ENCODE assay signal across 8 cellular contexts in genomic region chr11:83819936-83820549, GRCh38.
DNase-seq lines count a peak whose midpoint lies in the region; ATAC-seq and TF ChIP-seq lines count a peak whose summit lies in the region.

No MANE protein-coding gene starts in this region.

- H3K27ac ChIP-seq in CD4-positive, alpha-beta T cell (ENCODE audit: low read depth, low read length) = no peak overlapping the region
- H3K27ac ChIP-seq in hepatocyte = no peak overlapping the region
- H3K27ac ChIP-seq in thoracic aorta = no peak overlapping the region

- TF ChIP-seq CTCF in CD4-positive, alpha-beta T cell (IDR thresholded peaks at IDR 0.05) = peak; percentile 32
- peak; percentile 77 for TF ChIP-seq CTCF in hepatocyte (IDR thresholded peaks at IDR 0.05; ENCODE audit: poor library complexity)
- peak; percentile 43 for TF ChIP-seq CTCF in thoracic aorta (IDR thresholded peaks at IDR 0.05)

- CTCF ChIA-PET in CD4-positive, alpha-beta T cell (lab: Charles Lee) = interaction anchor here (1.4 kb wide), 1 partner anchor 953 kb away, joined by 5 read pairs; no protein-coding TSS in a partner anchor

- H4K20me1 ChIP-seq in hepatocyte (ENCODE audit: insufficient read depth, poor library complexity, severe bottlenecking) = no peaks in the 10 kb centered on the region

- POLR2A ChIA-PET in CD4-positive, alpha-beta T cell (lab: Charles Lee) = no interaction called here

- H3K36me3 Mint-ChIP-seq in CD4-positive, alpha-beta T cell (ENCODE audit: low read depth) = no peaks in the 10 kb centered on the region
- H3K36me3 Mint-ChIP-seq in immature natural killer cell = no peaks in the 10 kb centered on the region

- no peaks in the 10 kb centered on the region for H3K9me3 ChIP-seq in CD4-positive, alpha-beta T cell (ENCODE audit: control insufficient read depth, low read length)
- H3K9me3 ChIP-seq in hepatocyte (ENCODE audit: low read depth) (no peaks in the 10 kb centered on the region), thoracic aorta (no peaks in the 10 kb centered on the region)

- no peak overlapping the region for H3K27ac Mint-ChIP-seq in CD4-positive, alpha-beta T cell
- H3K27ac Mint-ChIP-seq in immature natural killer cell = no peak overlapping the region

- no peak for ATAC-seq in CD4-positive, alpha-beta T cell (ENCODE audit: poor library complexity)
- peak; percentile 57 for ATAC-seq in GM21825 (IDR thresholded peaks at IDR 0.05; ENCODE audit: unreplicated experiment)
- no peak for ATAC-seq in thoracic aorta (ENCODE audit: insufficient number of reproducible peaks, low FRiP score, low read depth)

- no peak overlapping the region for H3K4me3 Mint-ChIP-seq in CD4-positive, alpha-beta T cell
- H3K4me3 Mint-ChIP-seq in immature natural killer cell = no peak overlapping the region

- no peaks in the 10 kb centered on the region for H3K4me1 Mint-ChIP-seq in CD4-positive, alpha-beta T cell (ENCODE audit: low read depth)
- H3K4me1 Mint-ChIP-seq in immature natural killer cell = no peaks in the 10 kb centered on the region

- H3K27me3 ChIP-seq in CD4-positive, alpha-beta T cell (ENCODE audit: control insufficient read depth, insufficient read depth, low read length) = no peaks in the 10 kb centered on the region
- H3K27me3 ChIP-seq in hepatocyte (no peaks in the 10 kb centered on the region), thoracic aorta (replicated peaks; ENCODE audit: insufficient read depth) (no peaks in the 10 kb centered on the region)

- no peak for DNase-seq in CD4-positive, alpha-beta T cell
- DNase-seq in NCI-H2029 (lab: John Stamatoyannopoulos, UW) = peak; percentile 39
- DNase-seq in amniotic epithelial cell (ENCODE audit: low read depth) = peak; percentile 66
- peak; percentile 74 for DNase-seq in hepatocyte (ENCODE audit: low spot score)
- no peak for DNase-seq in thoracic aorta (ENCODE audit: low spot score)
- DNase-seq in immature natural killer cell = no peak
- no peak for DNase-seq in GM19238 (ENCODE audit: insufficient read length, low spot score)

- H3K4me1 ChIP-seq in hepatocyte (ENCODE audit: insufficient read depth) (no peaks in the 10 kb centered on the region), thoracic aorta (ENCODE audit: control insufficient read depth in 1 of 2, low read depth in 2 of 2) (no peaks in the 10 kb centered on the region)

- H3K9me2 ChIP-seq in hepatocyte (replicated peaks; ENCODE audit: insufficient read depth) = no peaks in the 10 kb centered on the region

- H3K4me3 ChIP-seq in hepatocyte (no peak overlapping the region), thoracic aorta (no peak overlapping the region)

- no peak overlapping the region for H2AFZ ChIP-seq in hepatocyte

- intact Hi-C loops in CD4-positive, alpha-beta T cell (cut with DNase I, micrococcal nuclease) = loop anchor here (1.0 to 5.0 kb wide), 7 partner anchors 327 to 1138 kb away; no protein-coding TSS in a partner anchor

- H3K27me3 Mint-ChIP-seq in CD4-positive, alpha-beta T cell = no peaks in the 10 kb centered on the region
- no peaks in the 10 kb centered on the region for H3K27me3 Mint-ChIP-seq in immature natural killer cell (ENCODE audit: low read depth in 3 of 3)

- no peaks in the 10 kb centered on the region for H3K9me3 Mint-ChIP-seq in CD4-positive, alpha-beta T cell
- H3K9me3 Mint-ChIP-seq in immature natural killer cell = no peaks in the 10 kb centered on the region

- no peaks in the 10 kb centered on the region for H3K79me2 ChIP-seq in hepatocyte

- no peak overlapping the region for H3K4me2 ChIP-seq in hepatocyte

- no peaks in the 10 kb centered on the region for H3K36me3 ChIP-seq in hepatocyte (replicated peaks; ENCODE audit: insufficient read depth, low read depth)
- no peaks in the 10 kb centered on the region for H3K36me3 ChIP-seq in thoracic aorta

- 27% methylated on average over 2 of the region's 2 CpGs for WGBS in hepatocyte (ENCODE audit: low lambda C conversion rate, missing lambda C conversion rate)

Comparison
In these comparisons a context has a peak if more than half of its experiments do, and no peak if none do; other contexts are left out.
1. DNase-seq: peak in NCI-H2029 (single experiment), amniotic epithelial cell (single experiment) and hepatocyte (single experiment); none in CD4-positive, alpha-beta T cell (0 of 10), thoracic aorta (single experiment), immature natural killer cell (0 of 3) and GM19238 (single experiment).
2. Peak in every context shown above with its lines, with median percentiles within 50 percentile points of each other: CTCF ChIP-seq.